ENCODE assay signal across 25 cellular contexts in the genomic region with DNA sequence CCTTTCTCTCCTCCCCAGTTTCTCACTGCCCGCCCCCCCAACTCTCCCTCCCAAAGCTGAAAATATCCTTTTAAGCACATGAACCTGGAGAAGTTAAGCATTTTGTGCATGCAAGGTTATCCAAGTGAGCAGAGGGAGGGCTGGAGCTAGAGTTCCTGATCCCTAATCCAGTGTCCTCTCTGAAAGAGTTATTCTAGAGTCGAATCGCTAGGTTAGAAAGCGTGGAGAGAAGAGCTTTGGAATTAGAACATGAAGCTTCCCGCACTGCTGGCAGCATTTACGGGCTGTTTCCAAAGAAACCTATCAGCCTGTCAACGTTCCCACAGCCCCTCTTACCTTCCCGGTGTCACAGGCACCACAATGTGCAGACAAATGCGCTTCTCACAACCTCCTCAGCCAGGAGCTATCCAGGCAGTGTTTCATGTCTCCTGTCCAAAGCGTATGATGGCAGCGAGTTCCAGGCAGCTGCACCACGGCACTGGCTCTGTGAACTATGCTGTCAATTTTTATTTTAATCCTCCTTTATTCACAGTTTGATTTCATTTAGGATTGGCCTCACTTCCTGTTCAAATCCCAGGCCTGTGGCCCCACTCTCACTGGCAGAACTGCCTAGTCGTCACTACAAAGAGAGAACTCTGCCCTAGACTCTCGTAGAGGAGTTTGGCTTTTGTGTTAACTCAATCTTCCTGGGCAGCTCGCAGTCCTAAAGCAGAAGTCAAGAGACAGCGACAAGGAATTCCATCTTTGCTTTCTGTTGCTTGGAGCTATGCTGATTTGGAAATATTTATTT.
DNase-seq lines count a peak whose midpoint lies in the region; ATAC-seq and TF ChIP-seq lines count a peak whose summit lies in the region.
"Had no signal": no experiment of that assay in that cellular context is flagged by ENCODE, and none has a peak within 500 bp of the region (broad histone marks: within the 10 kb centered on the region; RNA-seq: fewer than 3 reads in every experiment).

No MANE protein-coding gene starts in this region.

- no peak for TF ChIP-seq RAD21 in SK-N-SH (IDR thresholded peaks at IDR 0.05; ENCODE audit: low read length)

- WGBS in hepatocyte (ENCODE audit: low lambda C conversion rate, missing lambda C conversion rate) = 72% methylated on average over 16 of the region's 16 CpGs
- WGBS in SK-N-SH (ENCODE audit: low lambda C conversion rate) = 79% methylated on average over 15 of the region's 16 CpGs

- H3K36me3 ChIP-seq in GM23338 (ENCODE audit: insufficient read depth) = no peaks in the 10 kb centered on the region
- no peaks in the 10 kb centered on the region for H3K36me3 ChIP-seq in hepatocyte (replicated peaks; ENCODE audit: insufficient read depth, low read depth)
- H3K36me3 ChIP-seq in osteoblast (ENCODE audit: insufficient read depth, low read length) = no peaks in the 10 kb centered on the region
- H3K36me3 ChIP-seq in BE2C = no peaks in the 10 kb centered on the region
- H3K36me3 ChIP-seq in SK-N-SH (replicated peaks in 1 of 2; ENCODE audit: control insufficient read depth in 1 of 2, insufficient read depth in 2 of 2, low read length in 1 of 2) = no peaks in the 10 kb centered on the region
- H3K36me3 ChIP-seq: upper lobe of right lung had no signal

- H3K27me3 ChIP-seq in GM23338 (ENCODE audit: insufficient read depth) (no peaks in the 10 kb centered on the region), hepatocyte (no peaks in the 10 kb centered on the region), osteoblast (ENCODE audit: insufficient read depth, low read length) (no peaks in the 10 kb centered on the region), BE2C (no peaks in the 10 kb centered on the region), SK-N-SH (ENCODE audit: insufficient read depth) (no peaks in the 10 kb centered on the region)
- H3K27me3 ChIP-seq: upper lobe of right lung had no signal

- peak overlapping the region; percentile 86 for H2AFZ ChIP-seq in GM23338
- H2AFZ ChIP-seq in hepatocyte = peak overlapping the region; percentile 3
- peak overlapping the region; percentile 51 for H2AFZ ChIP-seq in osteoblast (ENCODE audit: low read length)
- no peak overlapping the region for H2AFZ ChIP-seq in SK-N-SH (ENCODE audit: low read depth)
- H2AFZ ChIP-seq: GM23248 had no signal

- no peaks in the 10 kb centered on the region for H3F3A ChIP-seq in GM23338 (replicated peaks; ENCODE audit: low read depth)
- H3F3A ChIP-seq in SK-N-SH (replicated peaks; ENCODE audit: insufficient read depth) = no peaks in the 10 kb centered on the region

- H3K9me3 Mint-ChIP-seq in GM23338 (peaks cover 9% of the 10 kb centered on the region; the same call in 2 of the 3 replicates), brain (peaks cover 12 to 23% (median 17%) of the 10 kb centered on the region in 5 experiments)
- peaks cover 7% of the 10 kb centered on the region for H3K9me3 Mint-ChIP-seq in stimulated activated memory B cell treated with anti-CD40 and anti-IgM and Interleukin-4, amounts not matched to agents 10 μg/mL and 1 μg/mL and 100 μg/mL, for 72 hours

- peak; percentile 34; the same call in 1 of the 3 replicates for ATAC-seq in GM23338
- ATAC-seq in stimulated activated memory B cell treated with anti-CD40 and anti-IgM and Interleukin-4, amounts not matched to agents 10 μg/mL and 1 μg/mL and 100 μg/mL, for 72 hours = no peak
- ATAC-seq: A549, upper lobe of right lung had no signal

- no peaks in the 10 kb centered on the region; the same call in 2 of the 3 replicates for H3K36me3 Mint-ChIP-seq in GM23338 (ENCODE audit: low read depth)
- no peaks in the 10 kb centered on the region for H3K36me3 Mint-ChIP-seq in brain
- H3K36me3 Mint-ChIP-seq in stimulated activated memory B cell treated with anti-CD40 and anti-IgM and Interleukin-4, amounts not matched to agents 10 μg/mL and 1 μg/mL and 100 μg/mL, for 72 hours = no peaks in the 10 kb centered on the region
- H3K36me3 Mint-ChIP-seq: naive B cell had no signal

- POLR2A ChIA-PET in SK-N-SH (lab: Yijun Ruan, JAX) = no interaction called here

- H3K27me3 Mint-ChIP-seq in GM23338 (ENCODE audit: insufficient read depth, low read depth, poor library complexity) (peaks cover 5% of the 10 kb centered on the region), brain (no peaks in the 10 kb centered on the region)
- no peaks in the 10 kb centered on the region for H3K27me3 Mint-ChIP-seq in stimulated activated memory B cell treated with anti-CD40 and anti-IgM and Interleukin-4, amounts not matched to agents 10 μg/mL and 1 μg/mL and 100 μg/mL, for 72 hours
- H3K27me3 Mint-ChIP-seq: activated CD4-positive, alpha-beta T cell treated with anti-CD3 and anti-CD28 coated beads, Interleukin-2, amount 10 ng/mL, durations not matched to agents 24 days and 14 days; B cell; naive B cell had no signal

- H3K9me2 ChIP-seq in GM23338 (ENCODE audit: insufficient read depth) = peaks cover under 1% of the 10 kb centered on the region; the same call in 1 of the 2 replicates
- H3K9me2 ChIP-seq in hepatocyte (replicated peaks; ENCODE audit: insufficient read depth) = no peaks in the 10 kb centered on the region
- H3K9me2 ChIP-seq in SK-N-SH = no peaks in the 10 kb centered on the region

- DNase-seq in GM23338 (ENCODE audit: low spot score) (peak; percentile 7), hepatocyte (ENCODE audit: low spot score) (no peak), osteoblast (ENCODE audit: insufficient read length, low spot score, missing footprints) (no peak), BE2C (no peak), NCI-H748 (lab: John Stamatoyannopoulos, UW; ENCODE audit: unreplicated experiment) (no peak), SK-N-SH (no peak)
- DNase-seq: activated CD4-positive, alpha-beta T cell treated with anti-CD3 and anti-CD28 coated beads, Interleukin-2, amount 10 ng/mL, durations not matched to agents 24 days and 14 days; activated naive CD4-positive, alpha-beta T cell treated with anti-CD3 and anti-CD28 coated beads, Interleukin-2, amount 50 U/mL, for 16 hours; activated T-cell treated with anti-CD3 and anti-CD28 coated beads, Interleukin-2, amount 50 U/mL, for 48 hours; caudate nucleus; DMS153; GDM1; GM23248; Kasumi-1; kidney; naive B cell; NCI-H1694; NCI-H526; small intestine; stimulated activated CD4-positive, alpha-beta T cell treated with anti-CD3 and anti-CD28 coated beads, Interleukin-1b, Interleukin-23, amount 100 ng/mL, for 48 hours; upper lobe of right lung had no signal

- H3K4me3 Mint-ChIP-seq in GM23338 (no peak overlapping the region), brain (peak overlapping the region in 2 of 5 experiments; percentile 9 to 47)
- H3K4me3 Mint-ChIP-seq in stimulated activated memory B cell treated with anti-CD40 and anti-IgM and Interleukin-4, amounts not matched to agents 10 μg/mL and 1 μg/mL and 100 μg/mL, for 72 hours = no peak overlapping the region
- H3K4me3 Mint-ChIP-seq: activated CD4-positive, alpha-beta T cell treated with anti-CD3 and anti-CD28 coated beads, Interleukin-2, amount 10 ng/mL, durations not matched to agents 24 days and 14 days; B cell had no signal

- no peaks in the 10 kb centered on the region for H3K9me3 ChIP-seq in hepatocyte (ENCODE audit: low read depth)
- H3K9me3 ChIP-seq in osteoblast (ENCODE audit: low read depth, low read length) = no peaks in the 10 kb centered on the region
- no peaks in the 10 kb centered on the region for H3K9me3 ChIP-seq in BE2C
- no peaks in the 10 kb centered on the region for H3K9me3 ChIP-seq in SK-N-SH
- H3K9me3 ChIP-seq: A549, upper lobe of right lung had no signal

- H3K27ac ChIP-seq in GM23338 (ENCODE audit: low read depth) (no peak overlapping the region; the same call in 1 of the 2 replicates), hepatocyte (no peak overlapping the region), osteoblast (ENCODE audit: low read depth, low read length) (no peak overlapping the region), SK-N-SH (ENCODE audit: low read depth in 2 of 2, low read length in 1 of 2) (no peak overlapping the region)
- H3K27ac ChIP-seq: A549, GM23248, upper lobe of right lung had no signal

- CTCF ChIA-PET in SK-N-SH (lab: Yijun Ruan, JAX) = interaction anchor here (0.7 to 1.5 kb wide), 4 partner anchors 9 to 15 kb away, joined by 3 to 4 read pairs (median 4); no protein-coding TSS in a partner anchor

- H3K4me3 ChIP-seq in GM23338 (no peak overlapping the region), hepatocyte (no peak overlapping the region), osteoblast (ENCODE audit: insufficient read depth, low read length) (no peak overlapping the region), BE2C (ENCODE audit: low read depth, low read length) (no peak overlapping the region), SK-N-SH (ENCODE audit: low read depth in 2 of 2, low read length in 1 of 2) (no peak overlapping the region)
- H3K4me3 ChIP-seq: A549, GM23248, upper lobe of right lung had no signal

- no peak for TF ChIP-seq EP300 in SK-N-SH (IDR thresholded peaks at IDR 0.05; ENCODE audit: borderline replicate concordance in 1 of 2, low read depth in 1 of 2, low read length in 1 of 2)

- H3K79me2 ChIP-seq in GM23338 (replicated peaks; ENCODE audit: insufficient read depth) = no peaks in the 10 kb centered on the region
- H3K79me2 ChIP-seq in hepatocyte = no peaks in the 10 kb centered on the region
- H3K79me2 ChIP-seq in osteoblast (ENCODE audit: insufficient read depth, low read length) = no peaks in the 10 kb centered on the region
- H3K79me2 ChIP-seq in SK-N-SH (ENCODE audit: insufficient read depth) = no peaks in the 10 kb centered on the region

- 0 out of 2 replicates have a peak, but pooled peaks cover 4% of the 10 kb centered on the region for H3K4me1 ChIP-seq in GM23338 (ENCODE audit: insufficient read depth)
- no peaks in the 10 kb centered on the region for H3K4me1 ChIP-seq in hepatocyte (ENCODE audit: insufficient read depth)
- H3K4me1 ChIP-seq in osteoblast (ENCODE audit: insufficient read depth, low read length) = no peaks in the 10 kb centered on the region
- H3K4me1 ChIP-seq in BE2C = peaks cover 5% of the 10 kb centered on the region
- peaks cover 0 to 9% of the 10 kb centered on the region in 2 experiments; a peak in 1 of 4 replicates for H3K4me1 ChIP-seq in SK-N-SH (ENCODE audit: control insufficient read depth in 1 of 2, insufficient read depth in 2 of 2, low read depth in 1 of 2, low read length in 1 of 2)
- H3K4me1 ChIP-seq: A549, upper lobe of right lung had no signal

- H3K27ac Mint-ChIP-seq in GM23338 (no peak overlapping the region), brain (peak overlapping the region; percentile 58 to 96 (median 86))
- H3K27ac Mint-ChIP-seq in stimulated activated memory B cell treated with anti-CD40 and anti-IgM and Interleukin-4, amounts not matched to agents 10 μg/mL and 1 μg/mL and 100 μg/mL, for 72 hours = no peak overlapping the region
- H3K27ac Mint-ChIP-seq: activated CD4-positive, alpha-beta T cell treated with anti-CD3 and anti-CD28 coated beads, Interleukin-2, amount 10 ng/mL, durations not matched to agents 24 days and 14 days; B cell had no signal

- H3K4me2 ChIP-seq in GM23338 = no peak overlapping the region
- H3K4me2 ChIP-seq in hepatocyte = no peak overlapping the region
- no peak overlapping the region for H3K4me2 ChIP-seq in osteoblast (ENCODE audit: insufficient read depth, low read length)
- H3K4me2 ChIP-seq in SK-N-SH = no peak overlapping the region
- H3K4me2 ChIP-seq: A549 had no signal

- no peaks in the 10 kb centered on the region for H4K20me1 ChIP-seq in GM23338 (replicated peaks; ENCODE audit: insufficient read depth)
- H4K20me1 ChIP-seq in hepatocyte (ENCODE audit: insufficient read depth, poor library complexity, severe bottlenecking) = no peaks in the 10 kb centered on the region
- no peaks in the 10 kb centered on the region for H4K20me1 ChIP-seq in osteoblast (ENCODE audit: insufficient read depth, low read length)
- no peaks in the 10 kb centered on the region for H4K20me1 ChIP-seq in SK-N-SH (ENCODE audit: insufficient read depth)

- H3K4me1 Mint-ChIP-seq in GM23338 = peaks cover 16% of the 10 kb centered on the region
- H3K4me1 Mint-ChIP-seq in brain = peaks cover 35% of the 10 kb centered on the region
- no peaks in the 10 kb centered on the region for H3K4me1 Mint-ChIP-seq in stimulated activated memory B cell treated with anti-CD40 and anti-IgM and Interleukin-4, amounts not matched to agents 10 μg/mL and 1 μg/mL and 100 μg/mL, for 72 hours
- H3K4me1 Mint-ChIP-seq: B cell, naive B cell had no signal

- TF ChIP-seq CTCF in GM23338 (conservative IDR thresholded peaks at IDR 0.05; ENCODE audit: low read depth in 2 of 2) = no peak
- TF ChIP-seq CTCF in brain (conservative IDR thresholded peaks at IDR 0.05) = no peak
- TF ChIP-seq CTCF in hepatocyte (IDR thresholded peaks at IDR 0.05; ENCODE audit: poor library complexity) = no peak
- TF ChIP-seq CTCF in osteoblast (IDR thresholded peaks at IDR 0.05; ENCODE audit: extremely low read depth, low read depth, low read length) = no peak
- TF ChIP-seq CTCF in BE2C (IDR thresholded peaks at IDR 0.05; ENCODE audit: low read depth, low read length) = no peak
- no peak for TF ChIP-seq CTCF in SK-N-SH (IDR thresholded peaks at IDR 0.05)

- H3K9ac ChIP-seq in SK-N-SH = no peak overlapping the region
- H3K9ac ChIP-seq: GM23248 had no signal

Comparison
In these comparisons a context has a peak if more than half of its experiments do, and no peak if none do; other contexts are left out.
1. H3K27ac Mint-ChIP-seq: peak in brain (5 of 5); none in GM23338 (single experiment) and stimulated activated memory B cell treated with anti-CD40 and anti-IgM and Interleukin-4, amounts not matched to agents 10 μg/mL and 1 μg/mL and 100 μg/mL, for 72 hours (single experiment).